In the genomic region with DNA sequence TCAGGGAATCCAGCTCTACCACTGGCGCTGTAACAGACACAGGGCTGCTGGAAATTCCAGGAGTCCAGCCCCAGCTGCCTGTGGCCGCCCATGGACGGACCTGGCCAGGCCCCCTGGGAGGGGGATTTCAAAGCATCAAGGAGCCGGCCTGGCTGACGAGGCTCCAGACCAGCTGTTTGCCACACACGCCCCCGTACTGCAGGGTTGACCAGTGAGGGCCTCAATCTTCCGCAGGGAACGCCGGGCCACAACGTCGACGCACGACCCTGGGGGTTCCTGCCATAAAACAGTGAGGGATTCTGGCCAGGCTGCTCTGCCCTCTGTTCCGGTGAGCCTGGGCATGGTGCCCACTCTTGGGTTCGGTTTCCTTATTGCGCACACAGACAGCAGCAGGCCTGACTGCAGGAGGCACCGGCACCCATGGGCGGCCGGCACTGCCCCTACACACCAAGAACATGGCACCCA, we compare ENCODE assay signal across 25 cellular contexts. TPM values are rescaled to one million over a fixed set of nuclear protein-coding genes. Genes with fewer than 3 reads are reported as not detected.
DNase-seq lines count a peak whose midpoint lies in the region; ATAC-seq, FAIRE-seq and TF ChIP-seq lines count a peak whose summit lies in the region.
"Had no signal": no experiment of that assay in that cellular context is flagged by ENCODE, and none has a peak within 500 bp of the region (broad histone marks: within the 10 kb centered on the region; RNA-seq: fewer than 3 reads in every experiment).

No MANE protein-coding gene starts in this region.

- no peak for ATAC-seq in IMR-90 (ENCODE audit: low read depth)
- ATAC-seq in RWPE2 (ENCODE audit: low read depth) = no peak
- no peak for ATAC-seq in HepG2
- ATAC-seq: A549, SK-N-SH treated with all-trans-retinoic acid at 6 μM for 48 hours had no signal

- no peak for TF ChIP-seq POLR2A in IMR-90 (IDR thresholded peaks at IDR 0.05; ENCODE audit: low read depth, low read length)
- no peak for TF ChIP-seq POLR2A in HepG2 (IDR thresholded peaks at IDR 0.05; ENCODE audit: insufficient read depth in 1 of 2, low read depth in 2 of 2, low read length in 2 of 2)
- TF ChIP-seq POLR2A in suprapubic skin (IDR thresholded peaks at IDR 0.05) = no peak

- no peak overlapping the region for H2BK120ac ChIP-seq in IMR-90 (ENCODE audit: low read depth, low read length)

- no peaks in the 10 kb centered on the region for H3K79me2 ChIP-seq in HepG2 (ENCODE audit: insufficient read depth, low read length)

- peaks cover 12% of the 10 kb centered on the region for H3K36me3 ChIP-seq in IMR-90 (ENCODE audit: control insufficient read depth, insufficient read depth, low read length)
- no peaks in the 10 kb centered on the region for H3K36me3 ChIP-seq in RWPE2 (ENCODE audit: low read depth)
- H3K36me3 ChIP-seq in HepG2 (replicated peaks in 1 of 2; ENCODE audit: control insufficient read depth in 1 of 2, insufficient read depth in 2 of 2, low read length in 2 of 2) = 0 out of 5 replicates have a peak, but pooled peaks cover 0 to 1% of the 10 kb centered on the region in 2 experiments
- no peaks in the 10 kb centered on the region for H3K36me3 ChIP-seq in suprapubic skin

- TF ChIP-seq EP300 in HepG2 (IDR thresholded peaks at IDR 0.05; ENCODE audit: low read depth in 2 of 2, low read length in 2 of 2) (no peak), HepG2 (CRISPR knock-in tag; IDR thresholded peaks at IDR 0.05; ENCODE audit: borderline replicate concordance) (no peak), suprapubic skin (IDR thresholded peaks at IDR 0.05) (no peak)

- peaks cover 8% of the 10 kb centered on the region for H3K4me1 ChIP-seq in IMR-90 (ENCODE audit: control insufficient read depth, insufficient read depth, low read length)
- peaks cover 5% of the 10 kb centered on the region for H3K4me1 ChIP-seq in RWPE2 (ENCODE audit: insufficient read depth, poor library complexity, severe bottlenecking)
- peaks cover 26% of the 10 kb centered on the region for H3K4me1 ChIP-seq in HepG2 (ENCODE audit: insufficient read depth, low read length)
- H3K4me1 ChIP-seq in suprapubic skin = peaks cover 37% of the 10 kb centered on the region

- H3K14ac ChIP-seq in IMR-90 (replicated peaks; ENCODE audit: low read depth, low read length) = no peak overlapping the region

- H3K27ac ChIP-seq in IMR-90 (ENCODE audit: insufficient read depth, low read length) (no peak overlapping the region), RWPE2 (ENCODE audit: poor library complexity, severe bottlenecking) (no peak overlapping the region), HepG2 (ENCODE audit: extremely low read length, insufficient read depth, low read length) (no peak overlapping the region), suprapubic skin (no peak overlapping the region)
- H3K27ac ChIP-seq: A549; BLaER1 treated with 17β-estradiol and CSF1 and Interleukin-3, amounts not matched to agents 10 nM and 100 nM; SJCRH30 had no signal

- peak overlapping the region; percentile 23 for H2AK9ac ChIP-seq in IMR-90 (replicated peaks; ENCODE audit: low read depth, low read length, poor library complexity)

- H3K9me3 ChIP-seq in IMR-90 (ENCODE audit: control insufficient read depth, insufficient read depth, low read length) (peaks cover 12% of the 10 kb centered on the region; the same call in 1 of the 2 replicates), RWPE2 (ENCODE audit: severe bottlenecking) (peaks cover 13% of the 10 kb centered on the region), HepG2 (ENCODE audit: low read length) (no peaks in the 10 kb centered on the region), suprapubic skin (no peaks in the 10 kb centered on the region)

- H3K23ac ChIP-seq in IMR-90 (ENCODE audit: low read depth, low read length) = no peak overlapping the region

- H4K8ac ChIP-seq in IMR-90 (ENCODE audit: low read depth in 2 of 2, low read length in 2 of 2) = no peak overlapping the region

- no peak overlapping the region for H4K91ac ChIP-seq in IMR-90 (ENCODE audit: insufficient read depth, low read depth, low read length)

- CTCF ChIA-PET in IMR-90 (lab: Yijun Ruan, JAX) = no interaction called here
- CTCF ChIA-PET in HepG2 (lab: Yijun Ruan, JAX; ENCODE audit: low intra/inter-chr PET ratio, low total read pairs) = no interaction called here

- H3K4me3 ChIP-seq in IMR-90 (ENCODE audit: insufficient read depth, low read depth, low read length) (no peak overlapping the region), RWPE2 (ENCODE audit: severe bottlenecking) (no peak overlapping the region), HepG2 (replicated peaks in 1 of 3; ENCODE audit: insufficient read depth in 1 of 3, low read depth in 2 of 3, low read length in 3 of 3) (no peak overlapping the region), suprapubic skin (no peak overlapping the region)
- H3K4me3 ChIP-seq: A549; BLaER1 treated with 17β-estradiol and CSF1 and Interleukin-3, amounts not matched to agents 10 nM and 100 nM; SJCRH30 had no signal

- H3K9ac ChIP-seq in IMR-90 (ENCODE audit: low read depth, low read length) (no peak overlapping the region), HepG2 (ENCODE audit: insufficient read depth, low read depth, low read length) (no peak overlapping the region)

- no peak overlapping the region for H3K56ac ChIP-seq in IMR-90 (ENCODE audit: extremely low read depth, insufficient read depth, low read length)

- H3K4me2 ChIP-seq in IMR-90 (ENCODE audit: low read depth, low read length) (no peak overlapping the region), HepG2 (ENCODE audit: low read depth, low read length) (no peak overlapping the region)
- H3K4me2 ChIP-seq: A549 had no signal

- TF ChIP-seq CTCF in IMR-90 (conservative IDR thresholded peaks at IDR 0.05; ENCODE audit: low read depth, low read length) (no peak), RWPE2 (IDR thresholded peaks at IDR 0.05; ENCODE audit: poor library complexity, severe bottlenecking) (no peak), HepG2 (CRISPR knock-in tag; IDR thresholded peaks at IDR 0.05) (no peak), suprapubic skin (IDR thresholded peaks at IDR 0.05) (no peak)

- peaks cover 7% of the 10 kb centered on the region for H3K9me1 ChIP-seq in IMR-90 (ENCODE audit: insufficient read depth, low read length)

- no peak overlapping the region for H2BK20ac ChIP-seq in IMR-90 (ENCODE audit: low read depth, low read length)

- H3K4ac ChIP-seq in IMR-90 (ENCODE audit: low read depth, low read length) = no peak overlapping the region

- H2AFZ ChIP-seq in IMR-90 (replicated peaks; ENCODE audit: low read length, poor library complexity) (no peak overlapping the region), HepG2 (ENCODE audit: low read length) (no peak overlapping the region)

- POLR2A ChIA-PET in IMR-90 (lab: Charles Lee; ENCODE audit: unreplicated experiment) = no interaction called here
- POLR2A ChIA-PET in HepG2 (lab: Yijun Ruan, JAX) = no interaction called here

- H3K27me3 ChIP-seq in IMR-90 (ENCODE audit: control insufficient read depth, insufficient read depth, low read length) = peaks cover 4% of the 10 kb centered on the region; the same call in 1 of the 2 replicates
- no peaks in the 10 kb centered on the region for H3K27me3 ChIP-seq in RWPE2 (ENCODE audit: insufficient read depth, poor library complexity, severe bottlenecking)
- H3K27me3 ChIP-seq in HepG2 (ENCODE audit: control insufficient read depth in 1 of 2, insufficient read depth in 2 of 2, low read length in 2 of 2) = no peaks in the 10 kb centered on the region
- H3K27me3 ChIP-seq in suprapubic skin = no peaks in the 10 kb centered on the region
- H3K27me3 ChIP-seq: SJCRH30 had no signal

- no peak overlapping the region for H2BK15ac ChIP-seq in IMR-90 (ENCODE audit: low read depth, low read length)

- no peak for FAIRE-seq in HepG2 (lab: Jason Lieb, UNC)
- FAIRE-seq: A549, D721Med, H54 had no signal

- in situ Hi-C loops in IMR-90 (cut with MboI; ENCODE audit: low sequenced_read_pairs) = no loop called here
- in situ Hi-C loops in HepG2 (cut with HindIII; ENCODE audit: extremely low pct_ligation_motif_present, low pct_unique_long_range_greater_than_20kb) = no loop called here

- DNase-seq in IMR-90 (no peak), RWPE2 (ENCODE audit: low spot score) (peak; percentile 51), HepG2 (ENCODE audit: low spot score) (no peak), suprapubic skin (ENCODE audit: low spot score in 2 of 2) (peak; percentile 60 to 67), amniotic stem cell (lab: John Stamatoyannopoulos, UW) (no peak), NCI-H1105 (lab: John Stamatoyannopoulos, UW) (no peak), mucosa of gallbladder (ENCODE audit: low spot score) (no peak)
- DNase-seq: AML-193, KBM-7, MV-4-11, NCI-H1105 treated with DMSO at 0.1 percent for 48 hours, NCI-H146, NCI-H1930, NCI-H2107, NCI-H446 treated with DMSO at 0.1 percent for 48 hours, NCI-H526, NCI-H82, SJCRH30 had no signal

- no TSS peak for BruUV-seq in IMR-90 (replicated peaks; lab: Mats Ljungman, UMichigan)
- no TSS peak for BruUV-seq in HepG2 (replicated peaks; lab: Mats Ljungman, UMichigan)

- intact Hi-C loops in IMR-90 (cut with micrococcal nuclease) (no loop called here), HepG2 (cut with micrococcal nuclease; ENCODE audit: unreplicated experiment) (no loop called here)

- TF ChIP-seq RAD21 in IMR-90 (IDR thresholded peaks at IDR 0.05; ENCODE audit: low read length) = no peak
- TF ChIP-seq RAD21 in HepG2 (CRISPR knock-in tag; IDR thresholded peaks at IDR 0.05) = no peak

- no peak overlapping the region for H2BK5ac ChIP-seq in IMR-90 (ENCODE audit: low read depth, low read length, poor library complexity, severe bottlenecking)

- H3K79me1 ChIP-seq in IMR-90 (ENCODE audit: low read depth in 1 of 2, low read length in 2 of 2) = peaks cover 14 to 15% of the 10 kb centered on the region in 2 experiments

- H4K20me1 ChIP-seq in IMR-90 (ENCODE audit: insufficient read depth, low read length) = 0 out of 2 replicates have a peak, but pooled peaks cover 7% of the 10 kb centered on the region
- no peaks in the 10 kb centered on the region; the same call in 1 of the 2 replicates for H4K20me1 ChIP-seq in HepG2 (ENCODE audit: insufficient read depth, low read length)

- dilution Hi-C loops in IMR-90 (cut with HindIII; ENCODE audit: low sequenced_read_pairs, unreplicated experiment) = no loop called here

- no peak overlapping the region for H4K5ac ChIP-seq in IMR-90 (ENCODE audit: low read depth, low read length)

- no peak overlapping the region for H2AK5ac ChIP-seq in IMR-90 (ENCODE audit: low read depth, low read length)

- WGBS in IMR-90 (ENCODE audit: extremely low coverage in 2 of 2, insufficient read length in 1 of 2), 2 experiments = 95% methylated on average over 8 of the region's 20 CpGs; no CpG with 5 or more reads in 1 of the 2 experiments
- 96% methylated on average over 17 of the region's 20 CpGs for WGBS in HepG2 (ENCODE audit: low lambda C conversion rate)
- WGBS in suprapubic skin = 98% methylated on average over 11 of the region's 20 CpGs

- no peak overlapping the region for H3K18ac ChIP-seq in IMR-90 (ENCODE audit: low read depth, low read length)

RNA-seq across cellular contexts. Expression of gene LMF1, which starts 3.7 kb away (rescaled TPM):
- 6.7 and 13.1 TPM in 2 replicates for total RNA-seq in IMR-90 (2012; rRNA removed)
- polyA plus RNA-seq in IMR-90 (2012; rRNA removed) = 7.7 and 11.0 TPM in 2 replicates
- polyA plus RNA-seq in IMR-90 (2012; cell fraction: cytosol; rRNA removed) = 11.9 and 15.1 TPM in 2 replicates
- polyA plus RNA-seq in IMR-90 (2012; cell fraction: nucleus; rRNA removed; ENCODE audit: low replicate concordance) = 17.8 and 49.9 TPM in 2 replicates
- 2.3 and 6.8 TPM in 2 replicates for total RNA-seq in HepG2 (2016; rRNA removed; fragmentation: Illumina TruSeq; extraction: Trizol)
- 23.4 and 25.3 TPM in 2 replicates for total RNA-seq in HepG2 (2016; cell fraction: cytosol; rRNA removed; fragmentation: Illumina TruSeq; extraction: Trizol; ENCODE audit: low read depth)
- total RNA-seq in HepG2 (2016; cell fraction: insoluble cytoplasmic fraction; rRNA removed; fragmentation: Illumina TruSeq; extraction: Trizol) = 1.7 and 5.9 TPM in 2 replicates
- 6.7 and 7.2 TPM in 2 replicates for total RNA-seq in HepG2 (2016; cell fraction: membrane; rRNA removed; fragmentation: Illumina TruSeq; extraction: Trizol)
- total RNA-seq in HepG2 (2016; cell fraction: nucleus; rRNA removed; fragmentation: Illumina TruSeq; extraction: Trizol) = 6.8 and 8.9 TPM in 2 replicates
- polyA plus RNA-seq in HepG2 (2011; rRNA removed) = 8.5 and 13.7 TPM in 2 replicates
- 6.6 and 9.1 TPM in 2 replicates for polyA plus RNA-seq in HepG2 (2011; cell fraction: cytosol; rRNA removed)
- polyA plus RNA-seq in HepG2 (2011; cell fraction: nucleus; rRNA removed) = 21.9 and 22.4 TPM in 2 replicates
- polyA plus RNA-seq in HepG2 (2012) = 7.4 and 13.7 TPM in 2 replicates
- 1.2 and 1.4 TPM in 2 replicates for polyA plus RNA-seq in HepG2 (2016; cell fraction: cytosol; fragmentation: Illumina TruSeq; extraction: Trizol; ENCODE audit: low read depth)
- 1.7 and 1.8 TPM in 2 replicates for polyA plus RNA-seq in HepG2 (2016; cell fraction: insoluble cytoplasmic fraction; fragmentation: Illumina TruSeq; extraction: Trizol; ENCODE audit: low read depth)
- 1.1 and 1.4 TPM in 2 replicates for polyA plus RNA-seq in HepG2 (2016; cell fraction: membrane; fragmentation: Illumina TruSeq; extraction: Trizol; ENCODE audit: low read depth)
- polyA plus RNA-seq in HepG2 (2016; cell fraction: nucleus; fragmentation: Illumina TruSeq; extraction: Trizol; ENCODE audit: insufficient read depth, low read depth) = 9.6 and 11.1 TPM in 2 replicates
- polyA minus RNA-seq in HepG2 (2011; rRNA and poly(A)+ RNA removed; ENCODE audit: low replicate concordance) = 30.2 and 40.1 TPM in 2 replicates
- 10.7 and 15.0 TPM in 2 replicates for polyA minus RNA-seq in HepG2 (2011; cell fraction: cytosol; rRNA and poly(A)+ RNA removed)
- polyA minus RNA-seq in HepG2 (2011; cell fraction: nucleus; rRNA and poly(A)+ RNA removed) = 13.4 and 17.4 TPM in 2 replicates
- total RNA-seq in suprapubic skin = 100 to 1,000 TPM in 1 of 4 donors, 10 to 100 TPM in 3; 32.1 to 117 (median 38.0) TPM
- 19.6 TPM for total RNA-seq in mucosa of gallbladder
- total RNA-seq: HT1080 had no signal

RNA-seq across cellular contexts. Expression of gene SOX8, which starts 14.5 kb away (rescaled TPM):
- total RNA-seq in IMR-90 (2012; rRNA removed) = under 0.01 TPM in 2 replicates
- 0.26 and 0.27 TPM in 2 replicates for polyA plus RNA-seq in IMR-90 (2012; rRNA removed)
- 0.15 and 0.22 TPM in 2 replicates for polyA plus RNA-seq in IMR-90 (2012; cell fraction: cytosol; rRNA removed)
- 1.9 and 2.9 TPM in 2 replicates for polyA plus RNA-seq in IMR-90 (2012; cell fraction: nucleus; rRNA removed; ENCODE audit: low replicate concordance)
- 0.15 and 0.20 TPM in 2 replicates for total RNA-seq in HepG2 (2016; rRNA removed; fragmentation: Illumina TruSeq; extraction: Trizol)
- total RNA-seq in HepG2 (2016; cell fraction: cytosol; rRNA removed; fragmentation: Illumina TruSeq; extraction: Trizol; ENCODE audit: low read depth) = not detected in 2 replicates
- 0.21 and 0.28 TPM in 2 replicates for total RNA-seq in HepG2 (2016; cell fraction: insoluble cytoplasmic fraction; rRNA removed; fragmentation: Illumina TruSeq; extraction: Trizol)
- total RNA-seq in HepG2 (2016; cell fraction: membrane; rRNA removed; fragmentation: Illumina TruSeq; extraction: Trizol) = 0.19 and 0.31 TPM in 2 replicates
- total RNA-seq in HepG2 (2016; cell fraction: nucleus; rRNA removed; fragmentation: Illumina TruSeq; extraction: Trizol) = 0.22 TPM in 1 of 2 replicates, not detected in the other
- polyA plus RNA-seq in HepG2 (2011; rRNA removed) = 0.28 and 0.34 TPM in 2 replicates
- polyA plus RNA-seq in HepG2 (2011; cell fraction: cytosol; rRNA removed) = 0.32 and 0.42 TPM in 2 replicates
- polyA plus RNA-seq in HepG2 (2011; cell fraction: nucleus; rRNA removed) = 3.2 and 3.6 TPM in 2 replicates
- 0.25 and 0.61 TPM in 2 replicates for polyA plus RNA-seq in HepG2 (2012)
- 0.06 and 0.08 TPM in 2 replicates for polyA plus RNA-seq in HepG2 (2016; cell fraction: cytosol; fragmentation: Illumina TruSeq; extraction: Trizol; ENCODE audit: low read depth)
- 0.33 and 0.39 TPM in 2 replicates for polyA plus RNA-seq in HepG2 (2016; cell fraction: insoluble cytoplasmic fraction; fragmentation: Illumina TruSeq; extraction: Trizol; ENCODE audit: low read depth)
- 0.20 TPM in 1 of 2 replicates, not detected in the other for polyA plus RNA-seq in HepG2 (2016; cell fraction: membrane; fragmentation: Illumina TruSeq; extraction: Trizol; ENCODE audit: low read depth)
- 0.55 and 0.61 TPM in 2 replicates for polyA plus RNA-seq in HepG2 (2016; cell fraction: nucleus; fragmentation: Illumina TruSeq; extraction: Trizol; ENCODE audit: insufficient read depth, low read depth)
- polyA minus RNA-seq in HepG2 (2011; rRNA and poly(A)+ RNA removed; ENCODE audit: low replicate concordance) = 0.09 and 0.42 TPM in 2 replicates
- 0.30 TPM in 1 of 2 replicates, not detected in the other for polyA minus RNA-seq in HepG2 (2011; cell fraction: cytosol; rRNA and poly(A)+ RNA removed)
- polyA minus RNA-seq in HepG2 (2011; cell fraction: nucleus; rRNA and poly(A)+ RNA removed) = 0.25 and 0.39 TPM in 2 replicates
- total RNA-seq in suprapubic skin = 10 to 100 TPM in 1 of 4 donors, 1 to 10 TPM in 3; 4.0 to 12.2 (median 7.3) TPM
- total RNA-seq in mucosa of gallbladder = 1.4 TPM
- total RNA-seq: HT1080, MCF 10A had no signal

Comparison
In these comparisons a context has a peak if more than half of its experiments do, and no peak if none do; other contexts are left out.
1. DNase-seq: peak in RWPE2 (single experiment) and suprapubic skin (2 of 2); none in IMR-90 (single experiment), HepG2 (single experiment), amniotic stem cell (single experiment), NCI-H1105 (single experiment) and mucosa of gallbladder (single experiment).